Comparison of ENCODE assay signal across 1 cellular context in the genomic region with DNA sequence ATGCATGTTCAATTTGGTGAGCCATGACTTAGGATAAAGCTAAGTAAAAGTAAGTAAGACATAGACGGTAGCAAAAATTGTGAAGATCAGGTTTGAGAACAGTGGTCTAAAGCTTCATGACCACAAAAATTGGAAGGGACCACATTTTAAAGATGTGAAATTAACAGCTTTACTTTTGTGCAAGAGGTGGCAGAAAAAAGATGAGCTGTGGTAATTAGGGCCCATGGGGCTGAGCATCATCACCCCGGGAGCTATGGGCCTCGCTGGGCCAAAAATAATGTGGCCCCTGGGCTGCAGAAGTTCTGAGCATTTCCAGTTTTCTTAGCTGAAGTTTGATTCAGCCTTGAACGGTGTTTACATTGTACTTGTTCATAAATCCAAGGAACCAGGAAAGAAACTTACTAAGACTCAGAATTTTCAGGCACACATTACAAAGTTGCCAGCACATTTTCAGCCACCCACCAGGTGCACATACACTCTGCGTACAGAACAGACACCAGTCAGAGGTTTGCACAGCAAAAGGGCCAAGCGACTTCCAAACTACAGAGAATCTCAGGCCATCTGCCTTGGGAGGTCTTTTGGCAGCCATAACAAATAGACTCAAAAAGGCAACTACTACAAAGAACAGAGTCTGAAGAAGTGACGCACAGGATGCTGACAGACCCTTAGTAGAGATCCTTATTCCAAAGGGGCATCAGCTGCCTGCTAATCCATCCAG.
TF ChIP-seq lines count a peak whose summit lies in the region.

No MANE protein-coding gene starts in this region.

TF ChIP-seq in GM12878, 131 proteins besides CTCF, POLR2A, EP300 and RAD21:
- TF ChIP-seq ZNF274 (IDR thresholded peaks at IDR 0.05; ENCODE audit: insufficient read depth, insufficient read length) (no peak), BCL11A (IDR thresholded peaks at IDR 0.05; ENCODE audit: low read depth, low read length) (no peak), MTA3 (IDR thresholded peaks at IDR 0.05; ENCODE audit: borderline replicate concordance, low read length) (no peak), DPF2 (IDR thresholded peaks at IDR 0.05) (no peak), SMAD5 (IDR thresholded peaks at IDR 0.05; ENCODE audit: low read depth) (no peak), YY1 (IDR thresholded peaks at IDR 0.05; ENCODE audit: low read depth, low read length) (no peak), CBX3 (IDR thresholded peaks at IDR 0.05; ENCODE audit: borderline replicate concordance, low read depth) (no peak), HDGF (IDR thresholded peaks at IDR 0.05) (no peak), MEF2B (IDR thresholded peaks at IDR 0.05; ENCODE audit: partially characterized antibody, poor library complexity, severe bottlenecking) (no peak), WRNIP1 (IDR thresholded peaks at IDR 0.05; ENCODE audit: borderline replicate concordance, low read depth, low read length) (no peak), BMI1 (IDR thresholded peaks at IDR 0.05; ENCODE audit: borderline replicate concordance) (no peak), HDAC2 (IDR thresholded peaks at IDR 0.05) (no peak), POLR2AphosphoS5 (IDR thresholded peaks at IDR 0.05; ENCODE audit: low read length) (no peak), KDM1A (IDR thresholded peaks at IDR 0.05; ENCODE audit: borderline replicate concordance) (no peak), PAX5 (IDR thresholded peaks at IDR 0.05; ENCODE audit: borderline replicate concordance, low read depth, low read length) (no peak)
- TF ChIP-seq, protein P1, sequence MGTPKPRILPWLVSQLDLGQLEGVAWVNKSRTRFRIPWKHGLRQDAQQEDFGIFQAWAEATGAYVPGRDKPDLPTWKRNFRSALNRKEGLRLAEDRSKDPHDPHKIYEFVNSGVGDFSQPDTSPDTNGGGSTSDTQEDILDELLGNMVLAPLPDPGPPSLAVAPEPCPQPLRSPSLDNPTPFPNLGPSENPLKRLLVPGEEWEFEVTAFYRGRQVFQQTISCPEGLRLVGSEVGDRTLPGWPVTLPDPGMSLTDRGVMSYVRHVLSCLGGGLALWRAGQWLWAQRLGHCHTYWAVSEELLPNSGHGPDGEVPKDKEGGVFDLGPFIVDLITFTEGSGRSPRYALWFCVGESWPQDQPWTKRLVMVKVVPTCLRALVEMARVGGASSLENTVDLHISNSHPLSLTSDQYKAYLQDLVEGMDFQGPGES (IDR thresholded peaks at IDR 0.05), result no peak
- TF ChIP-seq, protein P2, sequence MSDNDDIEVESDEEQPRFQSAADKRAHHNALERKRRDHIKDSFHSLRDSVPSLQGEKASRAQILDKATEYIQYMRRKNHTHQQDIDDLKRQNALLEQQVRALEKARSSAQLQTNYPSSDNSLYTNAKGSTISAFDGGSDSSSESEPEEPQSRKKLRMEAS (IDR thresholded peaks at IDR 0.05; ENCODE audit: low read depth, low read length), result no peak
- TF ChIP-seq, protein P3, sequence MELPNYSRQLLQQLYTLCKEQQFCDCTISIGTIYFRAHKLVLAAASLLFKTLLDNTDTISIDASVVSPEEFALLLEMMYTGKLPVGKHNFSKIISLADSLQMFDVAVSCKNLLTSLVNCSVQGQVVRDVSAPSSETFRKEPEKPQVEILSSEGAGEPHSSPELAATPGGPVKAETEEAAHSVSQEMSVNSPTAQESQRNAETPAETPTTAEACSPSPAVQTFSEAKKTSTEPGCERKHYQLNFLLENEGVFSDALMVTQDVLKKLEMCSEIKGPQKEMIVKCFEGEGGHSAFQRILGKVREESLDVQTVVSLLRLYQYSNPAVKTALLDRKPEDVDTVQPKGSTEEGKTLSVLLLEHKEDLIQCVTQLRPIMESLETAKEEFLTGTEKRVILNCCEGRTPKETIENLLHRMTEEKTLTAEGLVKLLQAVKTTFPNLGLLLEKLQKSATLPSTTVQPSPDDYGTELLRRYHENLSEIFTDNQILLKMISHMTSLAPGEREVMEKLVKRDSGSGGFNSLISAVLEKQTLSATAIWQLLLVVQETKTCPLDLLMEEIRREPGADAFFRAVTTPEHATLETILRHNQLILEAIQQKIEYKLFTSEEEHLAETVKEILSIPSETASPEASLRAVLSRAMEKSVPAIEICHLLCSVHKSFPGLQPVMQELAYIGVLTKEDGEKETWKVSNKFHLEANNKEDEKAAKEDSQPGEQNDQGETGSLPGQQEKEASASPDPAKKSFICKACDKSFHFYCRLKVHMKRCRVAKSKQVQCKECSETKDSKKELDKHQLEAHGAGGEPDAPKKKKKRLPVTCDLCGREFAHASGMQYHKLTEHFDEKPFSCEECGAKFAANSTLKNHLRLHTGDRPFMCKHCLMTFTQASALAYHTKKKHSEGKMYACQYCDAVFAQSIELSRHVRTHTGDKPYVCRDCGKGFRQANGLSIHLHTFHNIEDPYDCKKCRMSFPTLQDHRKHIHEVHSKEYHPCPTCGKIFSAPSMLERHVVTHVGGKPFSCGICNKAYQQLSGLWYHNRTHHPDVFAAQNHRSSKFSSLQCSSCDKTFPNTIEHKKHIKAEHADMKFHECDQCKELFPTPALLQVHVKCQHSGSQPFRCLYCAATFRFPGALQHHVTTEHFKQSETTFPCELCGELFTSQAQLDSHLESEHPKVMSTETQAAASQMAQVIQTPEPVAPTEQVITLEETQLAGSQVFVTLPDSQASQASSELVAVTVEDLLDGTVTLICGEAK (IDR thresholded peaks at IDR 0.05; ENCODE audit: borderline replicate concordance), result no peak
